ENCODE assay signal across 1 cellular context in genomic region chr15:72272213-72272996, GRCh38.
TF ChIP-seq lines count a peak whose summit lies in the region.

TSS of gene PARP6 (minus strand) at chr15:72272554. CDS start at chr15:72267477, 5,077 bp downstream.

TF ChIP-seq in A549, 52 proteins besides CTCF, POLR2A, EP300 and RAD21 (continued from another document):
- no peak for TF ChIP-seq POLR2AphosphoS2 (conservative IDR thresholded peaks at IDR 0.05; ENCODE audit: low read length)
- TF ChIP-seq ZNF302 (CRISPR knock-in tag; IDR thresholded peaks at IDR 0.05) = no peak
- TF ChIP-seq ESRRA (IDR thresholded peaks at IDR 0.05; ENCODE audit: borderline replicate concordance, low read length) = no peak
- no peak for TF ChIP-seq NPAS2 (CRISPR knock-in tag; IDR thresholded peaks at IDR 0.05; ENCODE audit: borderline replicate concordance)
- TF ChIP-seq CHD2 (IDR thresholded peaks at IDR 0.05; ENCODE audit: low read length, partially characterized antibody) = no peak
- TF ChIP-seq, protein P1, sequence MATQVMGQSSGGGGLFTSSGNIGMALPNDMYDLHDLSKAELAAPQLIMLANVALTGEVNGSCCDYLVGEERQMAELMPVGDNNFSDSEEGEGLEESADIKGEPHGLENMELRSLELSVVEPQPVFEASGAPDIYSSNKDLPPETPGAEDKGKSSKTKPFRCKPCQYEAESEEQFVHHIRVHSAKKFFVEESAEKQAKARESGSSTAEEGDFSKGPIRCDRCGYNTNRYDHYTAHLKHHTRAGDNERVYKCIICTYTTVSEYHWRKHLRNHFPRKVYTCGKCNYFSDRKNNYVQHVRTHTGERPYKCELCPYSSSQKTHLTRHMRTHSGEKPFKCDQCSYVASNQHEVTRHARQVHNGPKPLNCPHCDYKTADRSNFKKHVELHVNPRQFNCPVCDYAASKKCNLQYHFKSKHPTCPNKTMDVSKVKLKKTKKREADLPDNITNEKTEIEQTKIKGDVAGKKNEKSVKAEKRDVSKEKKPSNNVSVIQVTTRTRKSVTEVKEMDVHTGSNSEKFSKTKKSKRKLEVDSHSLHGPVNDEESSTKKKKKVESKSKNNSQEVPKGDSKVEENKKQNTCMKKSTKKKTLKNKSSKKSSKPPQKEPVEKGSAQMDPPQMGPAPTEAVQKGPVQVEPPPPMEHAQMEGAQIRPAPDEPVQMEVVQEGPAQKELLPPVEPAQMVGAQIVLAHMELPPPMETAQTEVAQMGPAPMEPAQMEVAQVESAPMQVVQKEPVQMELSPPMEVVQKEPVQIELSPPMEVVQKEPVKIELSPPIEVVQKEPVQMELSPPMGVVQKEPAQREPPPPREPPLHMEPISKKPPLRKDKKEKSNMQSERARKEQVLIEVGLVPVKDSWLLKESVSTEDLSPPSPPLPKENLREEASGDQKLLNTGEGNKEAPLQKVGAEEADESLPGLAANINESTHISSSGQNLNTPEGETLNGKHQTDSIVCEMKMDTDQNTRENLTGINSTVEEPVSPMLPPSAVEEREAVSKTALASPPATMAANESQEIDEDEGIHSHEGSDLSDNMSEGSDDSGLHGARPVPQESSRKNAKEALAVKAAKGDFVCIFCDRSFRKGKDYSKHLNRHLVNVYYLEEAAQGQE (IDR thresholded peaks at IDR 0.05) = no peak
- TF ChIP-seq, protein P2, sequence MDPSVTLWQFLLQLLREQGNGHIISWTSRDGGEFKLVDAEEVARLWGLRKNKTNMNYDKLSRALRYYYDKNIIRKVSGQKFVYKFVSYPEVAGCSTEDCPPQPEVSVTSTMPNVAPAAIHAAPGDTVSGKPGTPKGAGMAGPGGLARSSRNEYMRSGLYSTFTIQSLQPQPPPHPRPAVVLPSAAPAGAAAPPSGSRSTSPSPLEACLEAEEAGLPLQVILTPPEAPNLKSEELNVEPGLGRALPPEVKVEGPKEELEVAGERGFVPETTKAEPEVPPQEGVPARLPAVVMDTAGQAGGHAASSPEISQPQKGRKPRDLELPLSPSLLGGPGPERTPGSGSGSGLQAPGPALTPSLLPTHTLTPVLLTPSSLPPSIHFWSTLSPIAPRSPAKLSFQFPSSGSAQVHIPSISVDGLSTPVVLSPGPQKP (IDR thresholded peaks at IDR 0.05; ENCODE audit: low read depth, low read length) = no peak
- no peak for TF ChIP-seq ATOH8 (CRISPR knock-in tag; IDR thresholded peaks at IDR 0.05; ENCODE audit: low read depth)
- TF ChIP-seq, protein P3, sequence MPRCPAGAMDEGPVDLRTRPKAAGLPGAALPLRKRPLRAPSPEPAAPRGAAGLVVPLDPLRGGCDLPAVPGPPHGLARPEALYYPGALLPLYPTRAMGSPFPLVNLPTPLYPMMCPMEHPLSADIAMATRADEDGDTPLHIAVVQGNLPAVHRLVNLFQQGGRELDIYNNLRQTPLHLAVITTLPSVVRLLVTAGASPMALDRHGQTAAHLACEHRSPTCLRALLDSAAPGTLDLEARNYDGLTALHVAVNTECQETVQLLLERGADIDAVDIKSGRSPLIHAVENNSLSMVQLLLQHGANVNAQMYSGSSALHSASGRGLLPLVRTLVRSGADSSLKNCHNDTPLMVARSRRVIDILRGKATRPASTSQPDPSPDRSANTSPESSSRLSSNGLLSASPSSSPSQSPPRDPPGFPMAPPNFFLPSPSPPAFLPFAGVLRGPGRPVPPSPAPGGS (IDR thresholded peaks at IDR 0.05) = peak; percentile 89
- TF ChIP-seq HEYL (CRISPR knock-in tag; IDR thresholded peaks at IDR 0.05) = no peak
- TF ChIP-seq MYC (IDR thresholded peaks at IDR 0.05; ENCODE audit: borderline replicate concordance, low read length) = no peak
- no peak for TF ChIP-seq ZSCAN20 (CRISPR knock-in tag; IDR thresholded peaks at IDR 0.05)
- TF ChIP-seq E2F6 (IDR thresholded peaks at IDR 0.05; ENCODE audit: borderline replicate concordance, low read depth) = peak; percentile 90
- TF ChIP-seq SMC3 (IDR thresholded peaks at IDR 0.05) = peak; percentile 24; the same call in 2 of the 3 replicates
- no peak for TF ChIP-seq TFCP2L1 (CRISPR knock-in tag; IDR thresholded peaks at IDR 0.05)
- TF ChIP-seq HOXA7 (CRISPR knock-in tag; IDR thresholded peaks at IDR 0.05) = no peak
- TF ChIP-seq RNF2 (IDR thresholded peaks at IDR 0.05; ENCODE audit: borderline replicate concordance, low read depth) = no peak
- no peak for TF ChIP-seq NFE2L2 (conservative IDR thresholded peaks at IDR 0.05; ENCODE audit: low read length)
